Comparison of ENCODE assay signal across 11 cellular contexts in genomic region chr1:53700776-53701175, GRCh38.
"Had no signal": no experiment of that assay in that cellular context is flagged by ENCODE, and none has a peak within 500 bp of the region (broad histone marks: within the 10 kb centered on the region; RNA-seq: fewer than 3 reads in every experiment).

No MANE protein-coding gene starts in this region.

- H3K27ac ChIP-seq: GM23248 had no signal

- H3K9me3 ChIP-seq: HAP-1 had no signal

- H3K4me3 ChIP-seq: GM23248, GM23338, HAP-1 had no signal

- H3K36me3 ChIP-seq: HAP-1 had no signal

- ATAC-seq: GM23338, HCT116 had no signal

- FAIRE-seq: H1, H54 had no signal

- H3K4me1 ChIP-seq: HAP-1 had no signal

- H2AFZ ChIP-seq: GM23248, GM23338 had no signal

- DNase-seq: GM23248, GOT3, H7, H9, HCEC 1CT, HFFc6 had no signal

- H3K4me2 ChIP-seq: GM23338 had no signal

- H3K9ac ChIP-seq: GM23248 had no signal
